In genomic region chr3:14241716-14242115, GRCh38 we compare ENCODE assay signal across 6 cellular contexts.
"Had no signal": no experiment of that assay in that cellular context is flagged by ENCODE, and none has a peak within 500 bp of the region (broad histone marks: within the 10 kb centered on the region; RNA-seq: fewer than 3 reads in every experiment).

No MANE protein-coding gene starts in this region.

- H2AFZ ChIP-seq: GM23338 had no signal

- H3K4me3 ChIP-seq: GM23338 had no signal

- ATAC-seq: GM23338, HepG2 had no signal

- H3K4me1 Mint-ChIP-seq: GM23338, H9 had no signal

- H3K27ac ChIP-seq: HL-60 had no signal

- H3K4me3 Mint-ChIP-seq: GM23338, H9 had no signal

- H3K9me3 Mint-ChIP-seq: GM23338, H9 had no signal

- H3K4me2 ChIP-seq: GM23338 had no signal

- DNase-seq: H9, HCEC 1CT, KBM-7 had no signal
